ENCODE assay signal across 9 cellular contexts in the genomic region with DNA sequence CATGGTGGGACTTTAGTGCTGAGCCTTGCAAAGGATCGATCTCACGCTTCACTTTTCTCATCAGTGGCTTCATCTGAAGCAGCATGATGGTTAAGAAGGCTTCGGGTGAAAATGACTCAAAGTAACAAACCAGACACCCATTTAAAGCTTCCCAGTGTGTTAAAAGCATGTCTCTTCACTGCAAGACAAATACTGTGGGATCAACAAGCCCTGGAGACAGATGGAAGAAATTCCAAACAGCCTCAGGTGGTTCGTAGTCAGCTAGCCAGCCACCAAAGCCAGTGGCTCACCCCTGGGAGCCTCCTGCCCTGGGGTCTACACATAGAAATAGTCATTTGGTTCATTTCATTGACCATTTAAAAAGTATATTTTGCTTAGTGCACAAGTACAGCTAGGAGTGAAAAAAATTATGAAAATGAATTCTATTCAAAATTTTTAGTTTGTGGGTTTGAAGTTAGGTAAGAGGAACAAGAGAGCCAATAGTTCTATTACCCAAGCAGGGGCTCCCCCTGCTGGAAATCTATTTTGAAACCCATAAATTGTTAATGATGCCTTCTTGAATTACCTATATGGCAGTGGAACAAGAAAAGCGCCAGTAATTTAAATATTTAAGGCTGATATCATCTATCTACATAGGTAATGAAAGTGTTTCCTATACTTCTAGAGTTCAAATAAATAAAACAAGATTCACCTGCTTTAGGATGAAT. TPM values are rescaled to one million over a fixed set of nuclear protein-coding genes. Genes with fewer than 3 reads are reported as not detected.
DNase-seq lines count a peak whose midpoint lies in the region; ATAC-seq and TF ChIP-seq lines count a peak whose summit lies in the region.
"Had no signal": no experiment of that assay in that cellular context is flagged by ENCODE, and none has a peak within 500 bp of the region (broad histone marks: within the 10 kb centered on the region; RNA-seq: fewer than 3 reads in every experiment).

No MANE protein-coding gene starts in this region.

- TF ChIP-seq CTCF in astrocyte of the spinal cord (IDR thresholded peaks at IDR 0.05; ENCODE audit: low read depth, low read length) (peak; percentile 27), right lobe of liver (IDR thresholded peaks at IDR 0.05) (peak; percentile 4 to 45 (median 26))

- intact Hi-C loops in right lobe of liver (cut with DNase I): no loop called here
- intact Hi-C loops in left colon (cut with DNase I, micrococcal nuclease): no loop called here

- TF ChIP-seq POLR2A in right lobe of liver (IDR thresholded peaks at IDR 0.05): no peak

- no peaks in the 10 kb centered on the region for H3K4me1 ChIP-seq in right lobe of liver

- 59% methylated on average over 5 of the region's 5 CpGs for WGBS in right lobe of liver (ENCODE audit: insufficient coverage, low coverage, low lambda C conversion rate, missing lambda C conversion rate)

- DNase-seq in Daoy (ENCODE audit: low read depth) (peak; percentile 22), Kasumi-1 (lab: John Stamatoyannopoulos, UW) (peak; percentile 20 to 33), astrocyte of the spinal cord (ENCODE audit: low read depth, low spot score) (peak; percentile 4), right lobe of liver (no peak), NCI-H1694 (lab: John Stamatoyannopoulos, UW) (no peak), left colon (no peak)
- no peak for DNase-seq in effector CD4-positive, alpha-beta T cell
- DNase-seq: T1000 had no signal

- no peaks in the 10 kb centered on the region for H3K36me3 ChIP-seq in right lobe of liver

- no peaks in the 10 kb centered on the region for H3K27me3 ChIP-seq in right lobe of liver

- H3K27ac ChIP-seq in right lobe of liver: no peak overlapping the region

- H3K4me3 ChIP-seq in astrocyte of the spinal cord (ENCODE audit: low read depth, low read length): no peak overlapping the region
- no peak overlapping the region for H3K4me3 ChIP-seq in right lobe of liver

- no peaks in the 10 kb centered on the region for H3K9me3 ChIP-seq in right lobe of liver

- in situ Hi-C loops in astrocyte of the spinal cord (cut with HindIII; ENCODE audit: low sequenced_read_pairs): no loop called here

- no peak for ATAC-seq in right lobe of liver
- ATAC-seq in left colon: no peak
- ATAC-seq in HG02884 (IDR thresholded peaks at IDR 0.05; ENCODE audit: unreplicated experiment): no peak

RNA-seq across cellular contexts. Expression of a gene that starts 51.6 kb away (rescaled TPM):
- total RNA-seq in Daoy (2014; rRNA removed; shearing (Covaris generic)): 26.7 and 32.4 TPM in 2 replicates
- total RNA-seq in right lobe of liver: 1 to 10 TPM; 3.0 to 9.2 (median 6.9) TPM
- 10 to 100 TPM; 22.5 to 52.8 TPM for total RNA-seq in left colon

Comparison
In these comparisons a context has a peak if more than half of its experiments do, and no peak if none do; other contexts are left out.
1. DNase-seq: peak in Daoy (single experiment), Kasumi-1 (2 of 2) and astrocyte of the spinal cord (single experiment); none in right lobe of liver (0 of 3), effector CD4-positive, alpha-beta T cell (single experiment), NCI-H1694 (single experiment) and left colon (0 of 2).